In the genomic region with DNA sequence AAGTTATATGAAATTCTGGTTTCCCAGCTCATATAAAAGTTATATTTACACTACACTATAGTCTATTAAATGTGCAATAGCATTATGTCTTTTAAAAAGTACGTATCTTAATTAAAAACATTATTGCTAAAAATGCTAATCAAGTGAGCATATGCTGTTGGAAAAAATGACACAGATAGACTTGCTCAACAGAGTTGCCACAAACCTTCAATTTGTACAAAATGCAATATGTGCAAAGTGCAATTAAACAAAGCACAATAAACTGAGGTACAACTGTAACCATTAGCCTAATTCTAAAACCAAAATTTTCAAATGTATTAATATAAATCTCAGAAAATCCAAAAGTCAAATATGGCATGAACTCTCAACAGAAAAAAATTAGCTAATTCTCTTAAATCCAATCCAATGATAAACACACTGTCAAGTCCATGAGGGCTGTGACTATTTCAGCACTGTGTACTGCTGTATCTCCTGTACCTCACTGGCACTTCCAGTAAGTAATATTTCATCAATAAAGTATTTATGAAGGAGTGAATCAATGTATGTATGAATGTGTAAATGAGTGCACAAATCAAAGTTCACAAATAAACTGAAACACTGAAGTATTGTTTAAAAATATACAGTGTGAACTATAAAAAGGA, we compare ENCODE assay signal across 24 cellular contexts.
"Had no signal": no experiment of that assay in that cellular context is flagged by ENCODE, and none has a peak within 500 bp of the region (broad histone marks: within the 10 kb centered on the region; RNA-seq: fewer than 3 reads in every experiment).

No MANE protein-coding gene starts in this region.

- FAIRE-seq: kidney had no signal

- H3K27ac ChIP-seq: cardiac muscle cell, ovary, psoas muscle, right atrium auricular region, thyroid gland, upper lobe of right lung had no signal

- H3K36me3 ChIP-seq: cardiac muscle cell, ovary, right atrium auricular region, thyroid gland, upper lobe of right lung had no signal

- H3K27ac Mint-ChIP-seq: activated CD4-positive, alpha-beta memory T cell treated with anti-CD3 and anti-CD28 coated beads, Interleukin-2, amount 10 ng/mL, durations not matched to agents 7 days and 5 days; activated naive CD4-positive, alpha-beta T cell treated with anti-CD3 and anti-CD28 coated beads, Interleukin-2, amount 10 ng/mL, durations not matched to agents 7 days and 5 days; activated naive CD8-positive, alpha-beta T cell treated with anti-CD3 and anti-CD28 coated beads, Interleukin-2, amount 50 U/mL, for 24 hours; naive thymus-derived CD8-positive, alpha-beta T cell; stimulated activated naive CD8-positive, alpha-beta T cell treated with anti-CD3 and anti-CD28 coated beads, Interleukin-15, Interleukin-2, amounts not matched to agents 100 ng/mL and 50 ng/mL, for 24 hours; T-helper 1 cell treated with Interleukin-12 subunit alpha and Interleukin-12 subunit beta and Interleukin-4 antibody, amounts not matched to agents 30 μg/mL and 1 μg/mL, for 36 hours had no signal

- H3K9me3 ChIP-seq: ovary, psoas muscle, right atrium auricular region, thyroid gland, upper lobe of right lung had no signal

- H3K4me3 ChIP-seq: cardiac muscle cell, lung, ovary, psoas muscle, right atrium auricular region, thyroid gland, upper lobe of right lung had no signal

- H3K4me3 Mint-ChIP-seq: activated CD4-positive, alpha-beta memory T cell treated with anti-CD3 and anti-CD28 coated beads, Interleukin-2, amount 10 ng/mL, durations not matched to agents 7 days and 5 days; activated naive CD4-positive, alpha-beta T cell treated with anti-CD3 and anti-CD28 coated beads, Interleukin-2, amount 10 ng/mL, durations not matched to agents 7 days and 5 days; activated naive CD8-positive, alpha-beta T cell treated with anti-CD3 and anti-CD28 coated beads, Interleukin-2, amount 50 U/mL, for 24 hours; naive thymus-derived CD8-positive, alpha-beta T cell; stimulated activated naive CD8-positive, alpha-beta T cell treated with anti-CD3 and anti-CD28 coated beads, Interleukin-15, Interleukin-2, amounts not matched to agents 100 ng/mL and 50 ng/mL, for 24 hours; T-helper 1 cell treated with Interleukin-12 subunit alpha and Interleukin-12 subunit beta and Interleukin-4 antibody, amounts not matched to agents 30 μg/mL and 1 μg/mL, for 36 hours had no signal

- H3K9me3 Mint-ChIP-seq: activated CD4-positive, alpha-beta memory T cell treated with anti-CD3 and anti-CD28 coated beads, Interleukin-2, amount 10 ng/mL, durations not matched to agents 7 days and 5 days; activated naive CD4-positive, alpha-beta T cell treated with anti-CD3 and anti-CD28 coated beads, Interleukin-2, amount 10 ng/mL, durations not matched to agents 7 days and 5 days; naive thymus-derived CD8-positive, alpha-beta T cell; T-helper 1 cell treated with Interleukin-12 subunit alpha and Interleukin-12 subunit beta and Interleukin-4 antibody, amounts not matched to agents 30 μg/mL and 1 μg/mL, for 36 hours had no signal

- H3K4me1 Mint-ChIP-seq: activated naive CD4-positive, alpha-beta T cell treated with anti-CD3 and anti-CD28 coated beads, Interleukin-2, amount 10 ng/mL, durations not matched to agents 7 days and 5 days had no signal

- DNase-seq: activated CD4-positive, alpha-beta memory T cell treated with anti-CD3 and anti-CD28 coated beads, Interleukin-2, amount 10 ng/mL, durations not matched to agents 7 days and 5 days; activated CD4-positive, alpha-beta T cell treated with anti-CD3 and anti-CD28 coated beads for 48 hours; activated CD4-positive, CD25-positive, alpha-beta regulatory T cell; activated effector memory CD4-positive, alpha-beta T cell treated with anti-CD3 and anti-CD28 coated beads, Interleukin-2, amount 50 U/mL, for 16 hours; activated naive CD4-positive, alpha-beta T cell treated with anti-CD3 and anti-CD28 coated beads, Interleukin-2, amount 10 ng/mL, durations not matched to agents 7 days and 5 days; activated naive CD8-positive, alpha-beta T cell treated with anti-CD3 and anti-CD28 coated beads, Interleukin-2, amount 50 U/mL, for 24 hours; activated T-cell treated with anti-CD3 and anti-CD28 coated beads for 4 hours; cortex of kidney; foreskin fibroblast; kidney; naive thymus-derived CD8-positive, alpha-beta T cell; ovary; psoas muscle; stimulated activated CD4-positive, alpha-beta T cell treated with anti-CD3 and anti-CD28 coated beads, Interleukin-12 subunit alpha, Interleukin-12 subunit beta, amount 100 ng/mL, for 4 hours; stimulated activated CD4-positive, alpha-beta T cell treated with anti-CD3 and anti-CD28 coated beads, Interleukin-4, amount 100 ng/mL, for 4 hours; substantia nigra; T1000; thyroid gland; upper lobe of right lung had no signal

- H3K27me3 Mint-ChIP-seq: activated CD4-positive, alpha-beta memory T cell treated with anti-CD3 and anti-CD28 coated beads, Interleukin-2, amount 10 ng/mL, durations not matched to agents 7 days and 5 days; activated naive CD4-positive, alpha-beta T cell treated with anti-CD3 and anti-CD28 coated beads, Interleukin-2, amount 10 ng/mL, durations not matched to agents 7 days and 5 days; activated naive CD8-positive, alpha-beta T cell treated with anti-CD3 and anti-CD28 coated beads, Interleukin-2, amount 50 U/mL, for 24 hours; naive thymus-derived CD8-positive, alpha-beta T cell; stimulated activated naive CD8-positive, alpha-beta T cell treated with anti-CD3 and anti-CD28 coated beads, Interleukin-15, Interleukin-2, amounts not matched to agents 100 ng/mL and 50 ng/mL, for 24 hours had no signal

- H3K4me1 ChIP-seq: upper lobe of right lung had no signal

- H3K27me3 ChIP-seq: cardiac muscle cell, ovary, right atrium auricular region, thyroid gland, upper lobe of right lung had no signal

- ATAC-seq: naive thymus-derived CD8-positive, alpha-beta T cell; psoas muscle had no signal
